ENCODE assay signal across 25 cellular contexts in the genomic region with DNA sequence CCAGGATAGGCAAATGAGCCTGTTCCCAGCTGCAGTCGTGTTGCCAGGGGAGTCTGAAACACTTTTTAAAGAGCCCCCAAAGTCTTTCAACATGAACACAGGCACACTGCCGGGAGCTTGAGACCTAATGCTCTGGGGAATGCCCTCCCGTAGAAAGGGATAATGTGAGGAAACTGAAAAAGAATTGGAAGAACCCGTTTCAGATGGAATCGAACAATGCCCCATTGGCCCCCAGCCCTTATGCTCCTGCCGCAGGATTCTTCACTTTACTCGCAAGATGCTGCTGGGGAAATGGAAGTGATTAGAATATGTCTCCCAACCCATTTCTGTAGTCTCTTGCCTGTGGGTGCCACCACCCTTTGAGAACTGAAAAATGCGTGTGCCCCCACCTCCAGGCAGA.
DNase-seq lines count a peak whose midpoint lies in the region; ATAC-seq, FAIRE-seq and TF ChIP-seq lines count a peak whose summit lies in the region.
"Had no signal": no experiment of that assay in that cellular context is flagged by ENCODE, and none has a peak within 500 bp of the region (broad histone marks: within the 10 kb centered on the region; RNA-seq: fewer than 3 reads in every experiment).

No MANE protein-coding gene starts in this region.

- CTCF ChIA-PET in K562 (lab: Yijun Ruan, JAX; ENCODE audit: low intra/inter-chr PET ratio), result no interaction called here
- CTCF ChIA-PET in HEK293T (lab: Yijun Ruan, JAX), result interaction anchor here (0.7 to 0.9 kb wide), 2 partner anchors 36 to 76 kb away, joined by 3 read pairs; no protein-coding TSS in a partner anchor

- peak overlapping the region; percentile 66 for H2BK15ac ChIP-seq in mesendoderm (replicated peaks; ENCODE audit: low read depth)

- H2BK5ac ChIP-seq in mesendoderm (ENCODE audit: low read length), result peak overlapping the region; percentile 3

- no peak for TF ChIP-seq EP300 in K562 (IDR thresholded peaks at IDR 0.05; ENCODE audit: low read length)

- H3K9ac ChIP-seq in HUES6 (ENCODE audit: low read length) (peak overlapping the region; percentile 9), K562 (ENCODE audit: insufficient read depth in 1 of 2, low read depth in 2 of 2, low read length in 2 of 2) (no peak overlapping the region), mesendoderm (ENCODE audit: low read length) (no peak overlapping the region)
- H3K9ac ChIP-seq: BLaER1 treated with 17β-estradiol and CSF1 and Interleukin-3, amounts not matched to agents 10 nM and 100 nM; SK-N-SH had no signal

- BruUV-seq in K562 (replicated peaks; lab: Mats Ljungman, UMichigan), result no TSS peak

- no peaks in the 10 kb centered on the region for H3K27me3 ChIP-seq in HUES6 (ENCODE audit: control insufficient read depth, insufficient read depth, low read length)
- H3K27me3 ChIP-seq in K562 (ENCODE audit: control insufficient read depth in 2 of 2, insufficient read depth in 2 of 2, low read length in 2 of 2), result peaks cover 37 to 45% of the 10 kb centered on the region in 2 experiments
- no peaks in the 10 kb centered on the region for H3K27me3 ChIP-seq in mesendoderm (ENCODE audit: insufficient read depth, low read length, poor library complexity)
- H3K27me3 ChIP-seq: ascending aorta; BLaER1 treated with 17β-estradiol and CSF1 and Interleukin-3, amounts not matched to agents 10 nM and 100 nM; sigmoid colon; thyroid gland had no signal

- no peaks in the 10 kb centered on the region for H3K79me1 ChIP-seq in mesendoderm (ENCODE audit: low read length)

- no peak for DNase-seq in K562 (ENCODE audit: extremely low read depth in 1 of 4, low spot score in 3 of 4)
- no peak for DNase-seq in mesendoderm
- peak; percentile 39 for DNase-seq in urothelium cell line (ENCODE audit: low spot score)
- no peak for DNase-seq in NCI-H187 (lab: John Stamatoyannopoulos, UW)
- no peak for DNase-seq in HEK293T (ENCODE audit: extremely low spot score)
- DNase-seq: activated B cell treated with CpG ODN at 0.5 μM for 24 hours; activated CD4-positive, alpha-beta T cell treated with anti-CD3 and anti-CD28 coated beads, Interleukin-2, amount 10 ng/mL, durations not matched to agents 7 days and 5 days; activated gamma-delta T cell; activated T-cell treated with anti-CD3 and anti-CD28 coated beads, Interleukin-2, amount 50 U/mL, for 1 hour; caudate nucleus; cortex of kidney; DMS79 treated with DMSO at 0.1 percent for 48 hours; GDM1; heart right ventricle; NCI-H1048; NCI-H1694; NCI-H2171; sigmoid colon; SK-N-SH; stimulated activated CD4-positive, alpha-beta T cell treated with anti-CD3 and anti-CD28 coated beads, Interleukin-4, amount 100 ng/mL, for 1 hour; thyroid gland had no signal

- no peaks in the 10 kb centered on the region for H3K9me1 ChIP-seq in K562 (ENCODE audit: control insufficient read depth, insufficient read depth, low read length)

- no peak for TF ChIP-seq CTCF in K562 (IDR thresholded peaks at IDR 0.05 in 2 of 3, conservative IDR thresholded peaks at IDR 0.05 in 1 of 3; ENCODE audit: insufficient read depth in 2 of 3, low read depth in 1 of 3, low read length in 3 of 3)

- peak overlapping the region; percentile 96 for H3K18ac ChIP-seq in mesendoderm (ENCODE audit: low read length)

- H3K27ac ChIP-seq in HUES6 (ENCODE audit: low read depth, low read length) (peak overlapping the region; percentile 49; the same call in 1 of the 2 replicates), K562 (ENCODE audit: extremely low read depth, low read depth, low read length) (no peak overlapping the region), mesendoderm (ENCODE audit: low read depth, low read length) (peak overlapping the region; percentile 66)
- H3K27ac ChIP-seq: ascending aorta; BLaER1 treated with 17β-estradiol and CSF1 and Interleukin-3, amounts not matched to agents 10 nM and 100 nM; heart right ventricle; sigmoid colon; thyroid gland had no signal

- peak overlapping the region; percentile 92 for H2BK120ac ChIP-seq in mesendoderm (ENCODE audit: low read depth, low read length)

- TF ChIP-seq POLR2A in K562 (conservative IDR thresholded peaks at IDR 0.05), result no peak

- H3K4ac ChIP-seq in mesendoderm (ENCODE audit: low read depth, low read length), result no peak overlapping the region

- H3K4me2 ChIP-seq in K562 (ENCODE audit: insufficient read depth, low read length) (no peak overlapping the region), mesendoderm (ENCODE audit: low read length) (no peak overlapping the region)
- H3K4me2 ChIP-seq: BLaER1 treated with 17β-estradiol and CSF1 and Interleukin-3, amounts not matched to agents 10 nM and 100 nM had no signal

- H3K4me3 ChIP-seq in HUES6 (ENCODE audit: low read depth, low read length) (no peak overlapping the region), K562 (no peak overlapping the region), mesendoderm (ENCODE audit: low read length) (no peak overlapping the region)
- H3K4me3 ChIP-seq: ascending aorta; BLaER1 treated with 17β-estradiol and CSF1 and Interleukin-3, amounts not matched to agents 10 nM and 100 nM; heart right ventricle; sigmoid colon; thyroid gland had no signal

- FAIRE-seq in K562 (lab: Jason Lieb, UNC) (no peak), urothelium cell line (lab: Jason Lieb, UNC) (no peak)

- H3K79me2 ChIP-seq in K562 (ENCODE audit: control insufficient read depth, insufficient read depth, low read length), result no peaks in the 10 kb centered on the region
- no peaks in the 10 kb centered on the region for H3K79me2 ChIP-seq in mesendoderm (ENCODE audit: control insufficient read depth, insufficient read depth, low read length)

- peak overlapping the region; percentile 29 for H3K56ac ChIP-seq in mesendoderm (ENCODE audit: low read length)

- no peaks in the 10 kb centered on the region for H4K20me1 ChIP-seq in K562 (replicated peaks; ENCODE audit: control insufficient read depth, insufficient read depth, low read length)
- H4K20me1 ChIP-seq: BLaER1 treated with 17β-estradiol and CSF1 and Interleukin-3, amounts not matched to agents 10 nM and 100 nM had no signal

- H3K4me1 ChIP-seq in HUES6 (ENCODE audit: control insufficient read depth, insufficient read depth, low read length) (peaks cover 13% of the 10 kb centered on the region; the same call in 1 of the 2 replicates), K562 (replicated peaks in 1 of 2; ENCODE audit: control insufficient read depth in 2 of 2, insufficient read depth in 2 of 2, low read length in 2 of 2) (no peaks in the 10 kb centered on the region), mesendoderm (ENCODE audit: control insufficient read depth, low read depth, low read length) (peaks cover 3% of the 10 kb centered on the region)
- H3K4me1 ChIP-seq: ascending aorta; BLaER1 treated with 17β-estradiol and CSF1 and Interleukin-3, amounts not matched to agents 10 nM and 100 nM; heart right ventricle; sigmoid colon; thyroid gland had no signal

- no peak overlapping the region for H2AK5ac ChIP-seq in mesendoderm (ENCODE audit: low read length)

- H3K9me3 ChIP-seq in HUES6 (ENCODE audit: control insufficient read depth, insufficient read depth, low read depth, low read length), result no peaks in the 10 kb centered on the region
- H3K9me3 ChIP-seq in K562 (replicated peaks; ENCODE audit: control insufficient read depth, insufficient read depth, low read depth, low read length), result no peaks in the 10 kb centered on the region; the same call in 1 of the 2 replicates
- H3K9me3 ChIP-seq: ascending aorta; BLaER1 treated with 17β-estradiol and CSF1 and Interleukin-3, amounts not matched to agents 10 nM and 100 nM; heart right ventricle; sigmoid colon; SK-N-SH; thyroid gland had no signal

- H3K36me3 ChIP-seq in HUES6 (ENCODE audit: control insufficient read depth, insufficient read depth, low read length), result no peaks in the 10 kb centered on the region
- H3K36me3 ChIP-seq in K562 (ENCODE audit: control insufficient read depth, insufficient read depth, low read length), result no peaks in the 10 kb centered on the region
- no peaks in the 10 kb centered on the region for H3K36me3 ChIP-seq in mesendoderm (ENCODE audit: control insufficient read depth, insufficient read depth, low read length)
- H3K36me3 ChIP-seq: ascending aorta; BLaER1 treated with 17β-estradiol and CSF1 and Interleukin-3, amounts not matched to agents 10 nM and 100 nM; heart right ventricle; sigmoid colon; thyroid gland had no signal

- no peak for TF ChIP-seq RAD21 in K562 (CRISPR knock-in tag; conservative IDR thresholded peaks at IDR 0.05 in 1 of 2, IDR thresholded peaks at IDR 0.05 in 1 of 2)

- H2AFZ ChIP-seq in K562 (ENCODE audit: low read depth, low read length), result no peak overlapping the region

- ATAC-seq in K562 (no peak), HG02610 (IDR thresholded peaks at IDR 0.05; ENCODE audit: unreplicated experiment) (no peak)
- ATAC-seq: heart right ventricle had no signal

- POLR2A ChIA-PET in K562 (lab: Yijun Ruan, JAX) (interaction anchor here (1.1 kb wide), 1 partner anchor 14 kb away, joined by 4 read pairs; no protein-coding TSS in a partner anchor), HEK293T (lab: Yijun Ruan, JAX) (no interaction called here)

- H4K5ac ChIP-seq in mesendoderm (ENCODE audit: low read length), result no peak overlapping the region

- in situ Hi-C loops in K562 (cut with MboI), result no loop called here

- H3K23ac ChIP-seq in mesendoderm (ENCODE audit: low read length), result no peak overlapping the region

- H4K8ac ChIP-seq in mesendoderm (ENCODE audit: low read depth, low read length), result no peak overlapping the region

- intact Hi-C loops in K562 (cut with micrococcal nuclease), result no loop called here

- WGBS in K562 (ENCODE audit: insufficient coverage, low coverage, missing lambda C conversion rate), result 1% methylated on average over 8 of the region's 8 CpGs
- WGBS in mesendoderm (ENCODE audit: extremely low coverage, insufficient coverage, low lambda C conversion rate), result no CpG with 5 or more reads among the region's 8 CpGs

TF ChIP-seq in K562, 482 proteins besides CTCF, POLR2A, EP300 and RAD21:
- TF ChIP-seq ZFP36 (IDR thresholded peaks at IDR 0.05; ENCODE audit: low read depth, low read length, partially characterized antibody), result peak; percentile 49
- TF ChIP-seq NR2C2 (CRISPR knock-in tag; IDR thresholded peaks at IDR 0.05), result no peak
- no peak for TF ChIP-seq NR2C2 (tag; IDR thresholded peaks at IDR 0.05)
- TF ChIP-seq TBP (optimal IDR thresholded peaks at IDR 0.05; ENCODE audit: low read depth, low read length), result no peak

TF ChIP-seq in HEK293T, 16 proteins besides CTCF, POLR2A, EP300 and RAD21 (continues in another document):
- TF ChIP-seq SP1 (IDR thresholded peaks at IDR 0.05) (no peak), PKNOX1 (IDR thresholded peaks at IDR 0.05) (no peak), HDGF (IDR thresholded peaks at IDR 0.05; ENCODE audit: borderline replicate concordance) (no peak), ARNT (IDR thresholded peaks at IDR 0.05) (no peak), CTBP1 (IDR thresholded peaks at IDR 0.05; ENCODE audit: borderline replicate concordance) (no peak)
